Comparison of ENCODE assay signal across 13 cellular contexts in the genomic region with DNA sequence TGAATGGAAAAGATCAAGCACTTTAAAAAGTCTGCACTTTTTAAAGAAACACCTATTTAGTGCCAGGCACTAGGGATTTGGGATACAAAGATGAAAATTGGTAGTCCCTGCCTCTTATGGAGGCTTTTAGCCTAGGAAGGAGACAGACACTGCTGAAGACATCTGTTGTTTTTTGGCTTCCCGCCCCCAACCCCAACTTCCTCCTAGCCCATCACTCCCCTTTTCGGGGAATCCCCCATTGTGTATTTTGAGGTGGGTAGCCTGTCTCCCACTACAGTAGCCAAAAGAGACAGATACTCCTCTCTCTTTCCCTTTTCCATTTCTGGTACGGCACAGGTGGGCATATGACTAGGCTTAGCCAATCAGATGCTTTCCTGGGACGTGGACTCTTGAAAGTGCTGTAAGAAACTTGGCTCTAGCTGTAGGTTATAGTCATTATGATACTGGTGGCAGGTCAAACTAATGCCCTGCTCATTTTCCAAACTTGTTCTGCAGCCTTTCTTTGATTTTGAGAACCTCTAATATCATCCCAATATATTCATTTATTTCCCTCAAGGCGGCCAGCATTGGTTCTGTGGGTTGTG.
A peak's percentile ranks its signal among the peaks of the same experiment; 100 is the strongest.
DNase-seq lines count a peak whose midpoint lies in the region; ATAC-seq and TF ChIP-seq lines count a peak whose summit lies in the region.
"Had no signal": no experiment of that assay in that cellular context is flagged by ENCODE, and none has a peak within 500 bp of the region (broad histone marks: within the 10 kb centered on the region; RNA-seq: fewer than 3 reads in every experiment).

No MANE protein-coding gene starts in this region.

- no peak for ATAC-seq in activated CD8-positive, alpha-beta T cell treated with anti-CD3 and anti-CD28 coated beads, Interleukin-2, amount 10 ng/mL, durations not matched to agents 7 days and 5 days
- ATAC-seq in activated CD8-positive, alpha-beta T cell treated with anti-CD3 and anti-CD28 coated beads for 36 hours = no peak
- peak; percentile 53 for ATAC-seq in HG02840 (IDR thresholded peaks at IDR 0.05; ENCODE audit: low FRiP score, unreplicated experiment)
- peak; percentile 34 for ATAC-seq in HG03558 (IDR thresholded peaks at IDR 0.05; ENCODE audit: extremely low read depth, unreplicated experiment)
- no peak for ATAC-seq in activated T-cell treated with anti-CD3 and anti-CD28 coated beads, Interleukin-2, amount 50 U/mL, for 4 hours

- peaks cover 22% of the 10 kb centered on the region for H3K4me1 Mint-ChIP-seq in activated CD8-positive, alpha-beta T cell treated with anti-CD3 and anti-CD28 coated beads, Interleukin-2, amount 10 ng/mL, durations not matched to agents 7 days and 5 days (ENCODE audit: low read depth)
- H3K4me1 Mint-ChIP-seq in activated CD8-positive, alpha-beta T cell treated with anti-CD3 and anti-CD28 coated beads for 36 hours (ENCODE audit: low read depth) = peaks cover 22% of the 10 kb centered on the region
- peaks cover 21% of the 10 kb centered on the region for H3K4me1 Mint-ChIP-seq in activated T-cell treated with anti-CD3 and anti-CD28 coated beads, Interleukin-2, amount 50 U/mL, for 4 hours (ENCODE audit: low read depth)

- DNase-seq in activated CD8-positive, alpha-beta T cell treated with anti-CD3 and anti-CD28 coated beads, Interleukin-2, amount 10 ng/mL, durations not matched to agents 7 days and 5 days = no peak
- no peak for DNase-seq in activated CD8-positive, alpha-beta T cell treated with anti-CD3 and anti-CD28 coated beads for 36 hours
- DNase-seq in EL (no peak), NCI-H69 (lab: John Stamatoyannopoulos, UW) (no peak), inferior parietal cortex (ENCODE audit: extremely low spot score) (no peak)
- DNase-seq in activated T-cell treated with anti-CD3 and anti-CD28 coated beads, Interleukin-2, amount 50 U/mL, for 4 hours = no peak
- DNase-seq: activated CD4-positive, CD25-positive, alpha-beta regulatory T cell; DMS 273 treated with DMSO at 0.1 percent for 48 hours; immature natural killer cell; MM.1S; natural killer cell had no signal

- H3K4me3 Mint-ChIP-seq in activated CD8-positive, alpha-beta T cell treated with anti-CD3 and anti-CD28 coated beads, Interleukin-2, amount 10 ng/mL, durations not matched to agents 7 days and 5 days = no peak overlapping the region
- H3K4me3 Mint-ChIP-seq in activated CD8-positive, alpha-beta T cell treated with anti-CD3 and anti-CD28 coated beads for 36 hours = no peak overlapping the region
- no peak overlapping the region for H3K4me3 Mint-ChIP-seq in activated T-cell treated with anti-CD3 and anti-CD28 coated beads, Interleukin-2, amount 50 U/mL, for 4 hours
- H3K4me3 Mint-ChIP-seq: immature natural killer cell, natural killer cell had no signal

- H3K27me3 Mint-ChIP-seq in activated CD8-positive, alpha-beta T cell treated with anti-CD3 and anti-CD28 coated beads, Interleukin-2, amount 10 ng/mL, durations not matched to agents 7 days and 5 days (ENCODE audit: low read depth) = peaks cover 2% of the 10 kb centered on the region
- H3K27me3 Mint-ChIP-seq in activated CD8-positive, alpha-beta T cell treated with anti-CD3 and anti-CD28 coated beads for 36 hours = peaks cover 9% of the 10 kb centered on the region
- no peaks in the 10 kb centered on the region for H3K27me3 Mint-ChIP-seq in activated T-cell treated with anti-CD3 and anti-CD28 coated beads, Interleukin-2, amount 50 U/mL, for 4 hours (ENCODE audit: low read depth)

- POLR2A ChIA-PET in activated CD8-positive, alpha-beta T cell treated with anti-CD3 and anti-CD28 coated beads, Interleukin-2, amount 10 ng/mL, durations not matched to agents 7 days and 5 days (lab: Charles Lee) = no interaction called here
- POLR2A ChIA-PET in activated CD8-positive, alpha-beta T cell treated with anti-CD3 and anti-CD28 coated beads for 36 hours (lab: Charles Lee) = no interaction called here

- peaks cover 16% of the 10 kb centered on the region for H3K9me3 Mint-ChIP-seq in activated CD8-positive, alpha-beta T cell treated with anti-CD3 and anti-CD28 coated beads, Interleukin-2, amount 10 ng/mL, durations not matched to agents 7 days and 5 days (ENCODE audit: insufficient read depth)
- peaks cover 10% of the 10 kb centered on the region for H3K9me3 Mint-ChIP-seq in activated CD8-positive, alpha-beta T cell treated with anti-CD3 and anti-CD28 coated beads for 36 hours
- peaks cover 8% of the 10 kb centered on the region for H3K9me3 Mint-ChIP-seq in activated T-cell treated with anti-CD3 and anti-CD28 coated beads, Interleukin-2, amount 50 U/mL, for 4 hours

- intact Hi-C loops in activated CD8-positive, alpha-beta T cell treated with anti-CD3 and anti-CD28 coated beads for 36 hours (cut with micrococcal nuclease) = no loop called here

- peaks cover 18% of the 10 kb centered on the region for H3K36me3 Mint-ChIP-seq in activated CD8-positive, alpha-beta T cell treated with anti-CD3 and anti-CD28 coated beads, Interleukin-2, amount 10 ng/mL, durations not matched to agents 7 days and 5 days (ENCODE audit: low read depth)
- H3K36me3 Mint-ChIP-seq in activated CD8-positive, alpha-beta T cell treated with anti-CD3 and anti-CD28 coated beads for 36 hours (ENCODE audit: low read depth) = no peaks in the 10 kb centered on the region
- no peaks in the 10 kb centered on the region for H3K36me3 Mint-ChIP-seq in activated T-cell treated with anti-CD3 and anti-CD28 coated beads, Interleukin-2, amount 50 U/mL, for 4 hours (ENCODE audit: insufficient read depth)
- H3K36me3 Mint-ChIP-seq: immature natural killer cell had no signal

- TF ChIP-seq CTCF in activated CD8-positive, alpha-beta T cell treated with anti-CD3 and anti-CD28 coated beads for 36 hours (IDR thresholded peaks at IDR 0.05) = no peak

- CTCF ChIA-PET in activated CD8-positive, alpha-beta T cell treated with anti-CD3 and anti-CD28 coated beads, Interleukin-2, amount 10 ng/mL, durations not matched to agents 7 days and 5 days (lab: Charles Lee) = no interaction called here
- CTCF ChIA-PET in activated CD8-positive, alpha-beta T cell treated with anti-CD3 and anti-CD28 coated beads for 36 hours (lab: Charles Lee) = interaction anchor here (1.2 kb wide), 1 partner anchor 9 kb away, joined by 3 read pairs; no protein-coding TSS in a partner anchor

- H3K27ac Mint-ChIP-seq in activated CD8-positive, alpha-beta T cell treated with anti-CD3 and anti-CD28 coated beads, Interleukin-2, amount 10 ng/mL, durations not matched to agents 7 days and 5 days = peak overlapping the region; percentile 53
- H3K27ac Mint-ChIP-seq in activated CD8-positive, alpha-beta T cell treated with anti-CD3 and anti-CD28 coated beads for 36 hours = no peak overlapping the region
- H3K27ac Mint-ChIP-seq: immature natural killer cell, natural killer cell had no signal

Comparison
In these comparisons a context has a peak if more than half of its experiments do, and no peak if none do; other contexts are left out.
1. ATAC-seq: peak in HG02840 (single experiment) and HG03558 (single experiment); none in activated CD8-positive, alpha-beta T cell treated with anti-CD3 and anti-CD28 coated beads, Interleukin-2, amount 10 ng/mL, durations not matched to agents 7 days and 5 days (single experiment), activated CD8-positive, alpha-beta T cell treated with anti-CD3 and anti-CD28 coated beads for 36 hours (single experiment) and activated T-cell treated with anti-CD3 and anti-CD28 coated beads, Interleukin-2, amount 50 U/mL, for 4 hours (0 of 2).